Comparison of ENCODE assay signal across 8 cellular contexts in the genomic region with DNA sequence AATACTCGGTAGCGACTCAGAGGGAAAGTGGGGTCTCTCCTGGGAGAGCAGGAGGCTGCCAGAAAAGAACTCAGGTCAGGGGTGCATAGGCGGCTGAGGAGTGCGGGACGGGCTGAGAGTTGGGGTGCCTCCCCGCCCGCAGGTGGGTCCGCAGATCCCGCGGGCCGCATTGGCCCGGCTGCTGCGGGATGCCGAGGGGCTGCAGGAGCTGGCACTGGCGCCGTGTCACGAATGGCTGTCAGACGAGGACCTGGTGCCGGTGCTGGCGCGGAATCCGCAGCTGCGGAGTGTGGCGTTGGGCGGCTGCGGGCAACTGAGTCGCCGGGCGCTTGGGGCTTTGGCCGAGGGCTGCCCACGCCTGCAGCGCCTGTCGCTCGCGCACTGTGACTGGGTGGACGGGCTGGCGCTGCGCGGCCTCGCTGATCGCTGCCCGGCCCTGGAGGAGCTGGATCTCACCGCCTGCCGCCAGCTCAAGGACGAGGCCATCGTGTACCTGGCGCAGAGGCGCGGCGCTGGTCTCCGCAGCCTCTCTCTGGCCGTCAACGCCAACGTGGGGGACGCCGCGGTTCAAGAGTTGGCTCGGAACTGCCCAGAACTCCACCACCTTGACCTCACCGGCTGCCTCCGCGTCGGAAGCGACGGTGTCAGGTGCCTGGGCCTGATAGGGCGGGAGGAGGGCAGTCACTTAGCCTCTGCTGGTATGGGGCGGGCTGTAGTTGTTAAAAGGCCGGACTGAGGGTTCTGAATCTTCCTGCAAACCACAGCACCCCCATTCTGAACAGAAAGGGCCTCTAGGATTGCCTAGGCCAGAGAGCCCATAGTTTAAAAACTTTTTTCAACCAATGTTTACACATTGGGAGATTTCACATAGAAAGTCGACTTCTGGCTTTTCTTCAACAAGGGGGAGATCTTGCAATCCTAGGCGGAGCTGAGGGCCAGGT. TPM values are rescaled to one million over a fixed set of nuclear protein-coding genes. Genes with fewer than 3 reads are reported as not detected.
DNase-seq lines count a peak whose midpoint lies in the region; ATAC-seq and TF ChIP-seq lines count a peak whose summit lies in the region.

No MANE protein-coding gene starts in this region.

- H3K36me3 ChIP-seq in parathyroid adenoma (ENCODE audit: control insufficient read depth, insufficient read depth, low read length), result no peaks in the 10 kb centered on the region

- H3K4me1 ChIP-seq in foreskin keratinocyte (peaks cover 3% of the 10 kb centered on the region), parathyroid adenoma (peaks cover 15% of the 10 kb centered on the region)

- DNase-seq in foreskin keratinocyte, result peak in 1 of 2 donors; percentile 48

- H3K9me3 ChIP-seq in parathyroid adenoma (ENCODE audit: control insufficient read depth, low read length), result no peaks in the 10 kb centered on the region

- H2AFZ ChIP-seq in parathyroid adenoma, result peak overlapping the region; percentile 95

- peaks cover 14% of the 10 kb centered on the region for H3K79me2 ChIP-seq in parathyroid adenoma

- peak overlapping the region; percentile 64 for H3K9ac ChIP-seq in parathyroid adenoma

- ATAC-seq in GM18502 (IDR thresholded peaks at IDR 0.05; ENCODE audit: poor library complexity, unreplicated experiment), result peak; percentile 1
- peak; percentile 2 for ATAC-seq in HG03097 (IDR thresholded peaks at IDR 0.05; ENCODE audit: low FRiP score, unreplicated experiment)
- peak; percentile 1 for ATAC-seq in foreskin keratinocyte
- no peak for ATAC-seq in GM21576 (IDR thresholded peaks at IDR 0.05; ENCODE audit: unreplicated experiment)
- ATAC-seq in HG03565 (IDR thresholded peaks at IDR 0.05; ENCODE audit: unreplicated experiment), result no peak
- ATAC-seq in GM21447 (IDR thresholded peaks at IDR 0.05; ENCODE audit: unreplicated experiment), result no peak

- H3K4me3 ChIP-seq in WI38 (ENCODE audit: low read depth, low read length), result peak overlapping the region; percentile 90
- H3K4me3 ChIP-seq in parathyroid adenoma (ENCODE audit: low read depth, low read length), result peak overlapping the region; percentile 85

- H3K27me3 ChIP-seq in foreskin keratinocyte (peaks cover 16% of the 10 kb centered on the region), parathyroid adenoma (ENCODE audit: control insufficient read depth, insufficient read depth, low read length) (no peaks in the 10 kb centered on the region)

- H3K27ac ChIP-seq in foreskin keratinocyte (no peak overlapping the region), parathyroid adenoma (peak overlapping the region; percentile 98)

- TF ChIP-seq CTCF in WI38 (IDR thresholded peaks at IDR 0.05; ENCODE audit: low read depth, low read length) (no peak), foreskin keratinocyte (conservative IDR thresholded peaks at IDR 0.05) (no peak), parathyroid adenoma (IDR thresholded peaks at IDR 0.05) (no peak)

- peak overlapping the region; percentile 76 for H3K4me2 ChIP-seq in parathyroid adenoma (ENCODE audit: low read length)

RNA-seq across cellular contexts. Expression of gene FBXL15, which starts 1.3 kb away (rescaled TPM):
- 5.5 and 5.9 TPM in 2 replicates for total RNA-seq in foreskin keratinocyte
- polyA plus RNA-seq in foreskin keratinocyte, result 7.6 and 8.5 TPM in 2 replicates

RNA-seq across cellular contexts. Expression of gene PSD, which starts 3.3 kb away (rescaled TPM):
- 0.14 and 0.24 TPM in 2 replicates for total RNA-seq in foreskin keratinocyte
- polyA plus RNA-seq in foreskin keratinocyte, result 0.09 and 0.15 TPM in 2 replicates

RNA-seq across cellular contexts. Expression of gene CUEDC2, which starts 10.5 kb away (rescaled TPM):
- 55.1 and 61.7 TPM in 2 replicates for total RNA-seq in foreskin keratinocyte
- 106 and 109 TPM in 2 replicates for polyA plus RNA-seq in foreskin keratinocyte

RNA-seq across cellular contexts. Expression of gene NFKB2, which starts 26.4 kb away (rescaled TPM):
- total RNA-seq in foreskin keratinocyte, result 35.5 and 40.2 TPM in 2 replicates
- polyA plus RNA-seq in foreskin keratinocyte, result 33.3 and 34.9 TPM in 2 replicates

RNA-seq across cellular contexts. Expression of gene C10orf95, which starts 29.4 kb away (rescaled TPM):
- total RNA-seq in foreskin keratinocyte, result 0.48 and 0.49 TPM in 2 replicates
- polyA plus RNA-seq in foreskin keratinocyte, result 0.67 and 0.78 TPM in 2 replicates

Comparison
In these comparisons a context has a peak if more than half of its experiments do, and no peak if none do; other contexts are left out.
1. ATAC-seq: peak in GM18502 (single experiment), HG03097 (single experiment) and foreskin keratinocyte (single experiment); none in GM21576 (single experiment), HG03565 (single experiment) and GM21447 (single experiment).